In genomic region chr17:37488009-37488604, GRCh38 we compare ENCODE assay signal across 8 cellular contexts. TPM values are rescaled to one million over a fixed set of nuclear protein-coding genes. Genes with fewer than 3 reads are reported as not detected.
A peak's percentile ranks its signal among the peaks of the same experiment; 100 is the strongest.
DNase-seq lines count a peak whose midpoint lies in the region; ATAC-seq and TF ChIP-seq lines count a peak whose summit lies in the region.

No MANE protein-coding gene starts in this region.

- ATAC-seq in heart right ventricle (peak in 6 of 8 donors; percentile 26 to 62 (median 38)), psoas muscle (peak; percentile 49 to 65 (median 60)), GM21619 (IDR thresholded peaks at IDR 0.05; ENCODE audit: unreplicated experiment) (no peak), GM21515 (IDR thresholded peaks at IDR 0.05; ENCODE audit: unreplicated experiment) (no peak)

- peak overlapping the region; percentile 94 for H3K4me3 ChIP-seq in ACC112 (ENCODE audit: low read depth, low read length)
- peak overlapping the region; percentile 97 for H3K4me3 ChIP-seq in GM12865 (ENCODE audit: low read depth, low read length)
- peak overlapping the region; percentile 92 for H3K4me3 ChIP-seq in adipocyte (ENCODE audit: low read length)
- H3K4me3 ChIP-seq in heart right ventricle, result peak overlapping the region in 9 of 10 donors; percentile 71 to 99 (median 88)
- peak overlapping the region; percentile 95 for H3K4me3 ChIP-seq in psoas muscle

- H3K9me3 ChIP-seq in adipocyte (ENCODE audit: control insufficient read depth, low read length) (no peaks in the 10 kb centered on the region), heart right ventricle (no peaks in the 10 kb centered on the region), psoas muscle (no peaks in the 10 kb centered on the region)

- DNase-seq in GM12865 (ENCODE audit: low read depth), result peak; percentile 18
- peak; percentile 60 for DNase-seq in NCI-H524 treated with DMSO at 0.1 percent for 48 hours (lab: John Stamatoyannopoulos, UW)
- peak; percentile 95 for DNase-seq in adipocyte (ENCODE audit: low read depth)
- peak in 1 of 2 donors; percentile 38 for DNase-seq in heart right ventricle
- no peak for DNase-seq in psoas muscle

- peak overlapping the region; percentile 99 for H3K27ac ChIP-seq in ACC112 (ENCODE audit: low read depth, low read length)
- peak overlapping the region in 9 of 10 donors; percentile 84 to 94 (median 90) for H3K27ac ChIP-seq in heart right ventricle
- H3K27ac ChIP-seq in psoas muscle, result peak overlapping the region; percentile 97

- H3K27me3 ChIP-seq in ACC112 (ENCODE audit: insufficient read depth, low read length), result no peaks in the 10 kb centered on the region
- no peaks in the 10 kb centered on the region for H3K27me3 ChIP-seq in adipocyte (replicated peaks; ENCODE audit: control insufficient read depth, insufficient read depth, low read length)
- H3K27me3 ChIP-seq in heart right ventricle, result peaks cover 0 to 24% (median 0%) of the 10 kb centered on the region in 7 donors
- no peaks in the 10 kb centered on the region for H3K27me3 ChIP-seq in psoas muscle (ENCODE audit: insufficient read depth in 3 of 3, low read length in 2 of 3)

- H3K4me1 ChIP-seq in ACC112 (ENCODE audit: control insufficient read depth, insufficient read depth, low read length, unreplicated experiment), result peaks cover 30% of the 10 kb centered on the region
- H3K4me1 ChIP-seq in adipocyte (ENCODE audit: control insufficient read depth, insufficient read depth, low read length), result peaks cover 61% of the 10 kb centered on the region
- H3K4me1 ChIP-seq in heart right ventricle, result peaks cover 0 to 48% (median 43%) of the 10 kb centered on the region in 9 donors
- peaks cover 31% of the 10 kb centered on the region for H3K4me1 ChIP-seq in psoas muscle

- TF ChIP-seq CTCF in GM12865 (IDR thresholded peaks at IDR 0.05; ENCODE audit: insufficient read depth, low read depth, low read length, missing control alignments) (no peak), heart right ventricle (IDR thresholded peaks at IDR 0.05) (no peak), psoas muscle (IDR thresholded peaks at IDR 0.05) (no peak)

- 30 to 32% methylated on average over 7 of the region's 7 CpGs for WGBS in heart right ventricle, 2 donors
- WGBS in psoas muscle, 3 donors, result 25 to 33% (median 27%) methylated on average over 7 of the region's 7 CpGs

- H3K36me3 ChIP-seq in ACC112 (ENCODE audit: insufficient read depth, low read length) (no peaks in the 10 kb centered on the region), adipocyte (ENCODE audit: control insufficient read depth, insufficient read depth, low read length, severe bottlenecking) (no peaks in the 10 kb centered on the region), heart right ventricle (no peaks in the 10 kb centered on the region), psoas muscle (ENCODE audit: insufficient read depth in 1 of 2, low read depth in 1 of 2) (no peaks in the 10 kb centered on the region)

- intact Hi-C loops in heart right ventricle (cut with DNase I) (loop anchor here in 2 of 10 donors (2.0 to 10.0 kb wide), 3 partner anchors 63 to 155 kb away; partner anchors contain the start of genes ACACA (in 1 of the 2), DDX52 (in 1 of the 2) and TADA2A (in 1 of the 2)), psoas muscle (cut with DNase I) (loop anchor here in 1 of 2 donors (5.0 kb wide), 1 partner anchor 81 kb away; the partner anchor contains the start of genes ACACA and TADA2A)

- no peak overlapping the region for H2AFZ ChIP-seq in ACC112 (ENCODE audit: low read length, unreplicated experiment)

- peak overlapping the region; percentile 95 for H3K9ac ChIP-seq in adipocyte (ENCODE audit: low read length)

- peaks cover 32% of the 10 kb centered on the region for H3K79me2 ChIP-seq in ACC112 (ENCODE audit: control insufficient read depth, insufficient read depth, low read length, unreplicated experiment)

RNA-seq across cellular contexts. Expression of gene DUSP14, which starts 1.6 kb away (rescaled TPM):
- 10 to 100 TPM; 12.6 to 21.7 (median 18.5) TPM for total RNA-seq in heart right ventricle
- 10 to 100 TPM in 1 of 2 donors, 1 to 10 TPM in 1; 6.0 to 18.8 TPM for polyA plus RNA-seq in heart right ventricle
- 10 to 100 TPM in 3 of 4 donors, 1 to 10 TPM in 1; 9.3 to 21.5 (median 14.0) TPM for total RNA-seq in psoas muscle
- 10 to 100 TPM in 2 of 3 donors, 1 to 10 TPM in 1; 9.4 to 32.1 (median 11.6) TPM for polyA plus RNA-seq in psoas muscle

Comparison
In these comparisons a context has a peak if more than half of its experiments do, and no peak if none do; other contexts are left out.
1. DNase-seq: peak in GM12865 (single experiment), NCI-H524 treated with DMSO at 0.1 percent for 48 hours (single experiment) and adipocyte (single experiment); none in psoas muscle (0 of 2).
2. ATAC-seq: peak in heart right ventricle (6 of 8) and psoas muscle (4 of 4); none in GM21619 (single experiment) and GM21515 (single experiment).
3. Peak in every context shown above with its lines, with median percentiles within 50 percentile points of each other: H3K27ac ChIP-seq and H3K4me3 ChIP-seq.